ENCODE assay signal across 27 cellular contexts in the genomic region with DNA sequence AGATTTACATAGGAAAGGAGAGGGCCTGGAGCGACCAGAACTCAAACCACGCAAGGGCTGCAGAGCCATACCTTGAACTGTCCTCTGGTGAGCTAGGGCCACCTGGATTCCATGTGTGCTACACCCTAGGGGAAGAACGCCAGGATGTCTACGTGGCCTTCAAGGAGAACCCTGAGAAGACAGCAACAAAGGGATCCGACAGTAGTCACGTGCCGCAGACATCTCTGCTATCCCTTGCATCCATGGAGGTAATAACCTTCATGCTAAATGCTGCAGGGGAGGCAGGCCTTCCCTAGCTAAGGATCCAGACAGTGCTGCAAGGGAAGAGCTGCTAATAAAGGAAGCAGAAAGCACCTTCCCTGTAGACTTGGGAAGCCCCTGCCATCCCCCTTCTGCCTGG. TPM values are rescaled to one million over a fixed set of nuclear protein-coding genes. Genes with fewer than 3 reads are reported as not detected.
A peak's percentile ranks its signal among the peaks of the same experiment; 100 is the strongest.
DNase-seq lines count a peak whose midpoint lies in the region; ATAC-seq and TF ChIP-seq lines count a peak whose summit lies in the region.
"Had no signal": no experiment of that assay in that cellular context is flagged by ENCODE, and none has a peak within 500 bp of the region (broad histone marks: within the 10 kb centered on the region; RNA-seq: fewer than 3 reads in every experiment).

No MANE protein-coding gene starts in this region.

- no peak overlapping the region for H2AFZ ChIP-seq in GM23248

- H4K20me1 ChIP-seq in BLaER1 treated with 17β-estradiol and CSF1 and Interleukin-3, amounts not matched to agents 10 nM and 100 nM = peaks cover 0 to 55% (median 6%) of the 10 kb centered on the region in 11 experiments; a peak in 14 of 22 replicates
- H4K20me1 ChIP-seq in GM23248 (ENCODE audit: insufficient read depth) = no peaks in the 10 kb centered on the region

- TF ChIP-seq POLR2A in spleen (IDR thresholded peaks at IDR 0.05) = no peak

- no peak overlapping the region for H3K4me3 ChIP-seq in BLaER1 treated with 17β-estradiol and CSF1 and Interleukin-3, amounts not matched to agents 10 nM and 100 nM
- H3K4me3 ChIP-seq in CD4-positive, alpha-beta memory T cell (ENCODE audit: low read length in 2 of 2) = no peak overlapping the region
- H3K4me3 ChIP-seq in spleen (no peak overlapping the region), GM23248 (no peak overlapping the region)
- H3K4me3 ChIP-seq: colonic mucosa, GM12878, heart right ventricle had no signal

- WGBS in spleen, 5 donors = 92 to 98% (median 96%) methylated on average over 7 of the region's 7 CpGs
- WGBS in GM23248 (ENCODE audit: low coverage in 1 of 2, low lambda C conversion rate in 2 of 2, missing lambda C conversion rate in 2 of 2), 2 experiments = 80% methylated on average over 7 of the region's 7 CpGs

- no peak overlapping the region for H3K9ac ChIP-seq in BLaER1 treated with 17β-estradiol and CSF1 and Interleukin-3, amounts not matched to agents 10 nM and 100 nM
- H3K9ac ChIP-seq in GM23248 = no peak overlapping the region

- no peak for DNase-seq in CD4-positive, alpha-beta memory T cell
- no peak for DNase-seq in activated CD8-positive, alpha-beta T cell treated with anti-CD3 and anti-CD28 coated beads, Interleukin-2, amount 10 ng/mL, durations not matched to agents 7 days and 5 days
- no peak for DNase-seq in memory B cell (ENCODE audit: low spot score in 2 of 2)
- no peak for DNase-seq in NCI-H345 (lab: John Stamatoyannopoulos, UW)
- DNase-seq in spleen = no peak
- DNase-seq in GM23248 = no peak
- DNase-seq: activated CD4-positive, alpha-beta T cell treated with anti-CD3 and anti-CD28 coated beads, Interleukin-2, amount 50 U/mL, for 4 hours; activated T-cell treated with anti-CD3 and anti-CD28 coated beads for 4 hours; anterior cingulate cortex; colonic mucosa; effector CD8-positive, alpha-beta T cell; EL; erythroblast; heart right ventricle; mesendoderm; NCI-H1105; NCI-H2029 treated with DMSO at 0.1 percent for 48 hours; NCI-H2227 treated with DMSO at 0.1 percent for 48 hours; NCI-H748 treated with DMSO at 0.1 percent for 48 hours; occipital lobe; SIG-M5; stimulated activated CD8-positive, alpha-beta memory T cell treated with anti-CD3 and anti-CD28 coated beads, Interleukin-4, amount 100 ng/mL, for 48 hours; SW 1271 had no signal

- H3K27me3 Mint-ChIP-seq in CD4-positive, alpha-beta memory T cell = no peaks in the 10 kb centered on the region
- H3K27me3 Mint-ChIP-seq in activated CD8-positive, alpha-beta T cell treated with anti-CD3 and anti-CD28 coated beads, Interleukin-2, amount 10 ng/mL, durations not matched to agents 7 days and 5 days (ENCODE audit: low read depth) = no peaks in the 10 kb centered on the region
- H3K27me3 Mint-ChIP-seq in memory B cell = no peaks in the 10 kb centered on the region

- peaks cover 0 to 3% (median 0%) of the 10 kb centered on the region in 8 donors for H3K9me3 Mint-ChIP-seq in CD4-positive, alpha-beta memory T cell
- H3K9me3 Mint-ChIP-seq in activated CD8-positive, alpha-beta T cell treated with anti-CD3 and anti-CD28 coated beads, Interleukin-2, amount 10 ng/mL, durations not matched to agents 7 days and 5 days (ENCODE audit: insufficient read depth) = no peaks in the 10 kb centered on the region
- no peaks in the 10 kb centered on the region for H3K9me3 Mint-ChIP-seq in memory B cell
- H3K9me3 Mint-ChIP-seq: type B pancreatic cell had no signal

- intact Hi-C loops in CD4-positive, alpha-beta memory T cell (cut with micrococcal nuclease) = loop anchor here (10.0 kb wide), 1 partner anchor 443 kb away; no protein-coding TSS in a partner anchor
- intact Hi-C loops in spleen (cut with DNase I; ENCODE audit: low total_unique reads) = loop anchor here (10.0 kb wide), 1 partner anchor 53 kb away; a partner anchor contains a TSS

- no peak overlapping the region for H3K27ac ChIP-seq in BLaER1 treated with 17β-estradiol and CSF1 and Interleukin-3, amounts not matched to agents 10 nM and 100 nM
- no peak overlapping the region for H3K27ac ChIP-seq in CD4-positive, alpha-beta memory T cell (ENCODE audit: low read depth, low read length)
- peak overlapping the region in 1 of 8 donors; percentile 93 for H3K27ac ChIP-seq in spleen
- no peak overlapping the region for H3K27ac ChIP-seq in GM23248
- H3K27ac ChIP-seq: C4-2B, colonic mucosa, heart right ventricle had no signal

- no peak for TF ChIP-seq CTCF in spleen (IDR thresholded peaks at IDR 0.05 in 8 of 11, conservative IDR thresholded peaks at IDR 0.05 in 3 of 11)

- H3K36me3 Mint-ChIP-seq in CD4-positive, alpha-beta memory T cell = peaks cover 6 to 9% of the 10 kb centered on the region in 2 donors
- H3K36me3 Mint-ChIP-seq in activated CD8-positive, alpha-beta T cell treated with anti-CD3 and anti-CD28 coated beads, Interleukin-2, amount 10 ng/mL, durations not matched to agents 7 days and 5 days (ENCODE audit: low read depth) = peaks cover 19% of the 10 kb centered on the region
- no peaks in the 10 kb centered on the region for H3K36me3 Mint-ChIP-seq in memory B cell
- H3K36me3 Mint-ChIP-seq: type B pancreatic cell had no signal

- no peaks in the 10 kb centered on the region for H3F3A ChIP-seq in GM23248 (ENCODE audit: insufficient read depth)

- H3K27ac Mint-ChIP-seq in CD4-positive, alpha-beta memory T cell = peak overlapping the region; percentile 1 to 97 (median 79)
- H3K27ac Mint-ChIP-seq in activated CD8-positive, alpha-beta T cell treated with anti-CD3 and anti-CD28 coated beads, Interleukin-2, amount 10 ng/mL, durations not matched to agents 7 days and 5 days = peak overlapping the region; percentile 54
- H3K27ac Mint-ChIP-seq in memory B cell = peak overlapping the region; percentile 38
- H3K27ac Mint-ChIP-seq: type B pancreatic cell had no signal

- no peaks in the 10 kb centered on the region for H3K9me2 ChIP-seq in GM23248 (ENCODE audit: insufficient read depth)

- no peaks in the 10 kb centered on the region for H3K36me3 ChIP-seq in BLaER1 treated with 17β-estradiol and CSF1 and Interleukin-3, amounts not matched to agents 10 nM and 100 nM
- H3K36me3 ChIP-seq in CD4-positive, alpha-beta memory T cell (ENCODE audit: insufficient read depth, low read length) = no peaks in the 10 kb centered on the region
- H3K36me3 ChIP-seq in spleen (no peaks in the 10 kb centered on the region), GM23248 (ENCODE audit: low read depth) (no peaks in the 10 kb centered on the region)
- H3K36me3 ChIP-seq: colonic mucosa, heart right ventricle had no signal

- no peak for ATAC-seq in activated CD8-positive, alpha-beta T cell treated with anti-CD3 and anti-CD28 coated beads, Interleukin-2, amount 10 ng/mL, durations not matched to agents 7 days and 5 days
- ATAC-seq in memory B cell (ENCODE audit: low read depth) = no peak
- ATAC-seq: GM12878, heart right ventricle had no signal

- no peaks in the 10 kb centered on the region for H3K9me3 ChIP-seq in BLaER1 treated with 17β-estradiol and CSF1 and Interleukin-3, amounts not matched to agents 10 nM and 100 nM (replicated peaks in 1 of 11)
- no peaks in the 10 kb centered on the region for H3K9me3 ChIP-seq in CD4-positive, alpha-beta memory T cell (ENCODE audit: control insufficient read depth in 1 of 2, low read length in 2 of 2)
- H3K9me3 ChIP-seq in spleen (no peaks in the 10 kb centered on the region), GM23248 (ENCODE audit: low read depth) (no peaks in the 10 kb centered on the region)
- H3K9me3 ChIP-seq: colonic mucosa, heart right ventricle had no signal

- POLR2A ChIA-PET in CD4-positive, alpha-beta memory T cell (lab: Charles Lee; ENCODE audit: partially characterized antibody) = interaction anchor here (1.3 to 15.1 kb wide), 5 partner anchors 6 to 52 kb away, joined by 3 to 449 read pairs (median 5); a partner anchor contains a TSS
- POLR2A ChIA-PET in activated CD8-positive, alpha-beta T cell treated with anti-CD3 and anti-CD28 coated beads, Interleukin-2, amount 10 ng/mL, durations not matched to agents 7 days and 5 days (lab: Charles Lee) = interaction anchor here (2.3 kb wide), 1 partner anchor 7 kb away, joined by 6 read pairs; no protein-coding TSS in a partner anchor

- peak overlapping the region in 2 of 8 donors; percentile 20 to 26 for H3K4me3 Mint-ChIP-seq in CD4-positive, alpha-beta memory T cell
- H3K4me3 Mint-ChIP-seq in activated CD8-positive, alpha-beta T cell treated with anti-CD3 and anti-CD28 coated beads, Interleukin-2, amount 10 ng/mL, durations not matched to agents 7 days and 5 days = no peak overlapping the region
- H3K4me3 Mint-ChIP-seq in memory B cell = no peak overlapping the region
- H3K4me3 Mint-ChIP-seq: type B pancreatic cell had no signal

- peak overlapping the region in 8 of 11 experiments; percentile 2 to 98 (median 17); a peak in 8 of 22 replicates for H3K4me2 ChIP-seq in BLaER1 treated with 17β-estradiol and CSF1 and Interleukin-3, amounts not matched to agents 10 nM and 100 nM
- H3K4me2 ChIP-seq in GM23248 (ENCODE audit: unreplicated experiment) = no peak overlapping the region

- CTCF ChIA-PET in CD4-positive, alpha-beta memory T cell (lab: Charles Lee; ENCODE audit: partially characterized antibody) = interaction anchor here (0.7 to 13.8 kb wide), 3 partner anchors 6 to 121 kb away, joined by 3 to 430 read pairs (median 38); no protein-coding TSS in a partner anchor
- CTCF ChIA-PET in activated CD8-positive, alpha-beta T cell treated with anti-CD3 and anti-CD28 coated beads, Interleukin-2, amount 10 ng/mL, durations not matched to agents 7 days and 5 days (lab: Charles Lee) = interaction anchor here (1.1 to 12.0 kb wide), 3 partner anchors 8 to 141 kb away, joined by 3 to 241 read pairs (median 4); a partner anchor contains a TSS

- in situ Hi-C loops in GM23248 (cut with MboI) = loop anchor here (25.0 kb wide), 1 partner anchor 255 kb away; no protein-coding TSS in a partner anchor

- H3K4me1 ChIP-seq in BLaER1 treated with 17β-estradiol and CSF1 and Interleukin-3, amounts not matched to agents 10 nM and 100 nM = peaks cover 50 to 93% (median 73%) of the 10 kb centered on the region in 10 experiments
- peaks cover 81% of the 10 kb centered on the region for H3K4me1 ChIP-seq in CD4-positive, alpha-beta memory T cell (ENCODE audit: insufficient read depth, low read length)
- H3K4me1 ChIP-seq in spleen (peaks cover 26 to 66% (median 48%) of the 10 kb centered on the region in 6 donors), GM23248 (ENCODE audit: insufficient read depth) (no peaks in the 10 kb centered on the region)
- H3K4me1 ChIP-seq: colonic mucosa had no signal

- no peaks in the 10 kb centered on the region for H3K79me2 ChIP-seq in GM23248 (ENCODE audit: insufficient read depth)

- 0 out of 22 replicates have a peak, but pooled peaks cover 0 to 4% (median 0%) of the 10 kb centered on the region in 11 experiments for H3K27me3 ChIP-seq in BLaER1 treated with 17β-estradiol and CSF1 and Interleukin-3, amounts not matched to agents 10 nM and 100 nM
- no peaks in the 10 kb centered on the region for H3K27me3 ChIP-seq in CD4-positive, alpha-beta memory T cell (ENCODE audit: insufficient read depth, low read length)
- H3K27me3 ChIP-seq in spleen (replicated peaks in 1 of 7) (no peaks in the 10 kb centered on the region), GM23248 (replicated peaks; ENCODE audit: insufficient read depth) (no peaks in the 10 kb centered on the region)
- H3K27me3 ChIP-seq: colonic mucosa, heart right ventricle had no signal

- H3K4me1 Mint-ChIP-seq in CD4-positive, alpha-beta memory T cell = peaks cover 55 to 87% (median 73%) of the 10 kb centered on the region in 4 donors
- H3K4me1 Mint-ChIP-seq in activated CD8-positive, alpha-beta T cell treated with anti-CD3 and anti-CD28 coated beads, Interleukin-2, amount 10 ng/mL, durations not matched to agents 7 days and 5 days (ENCODE audit: low read depth) = peaks cover 78% of the 10 kb centered on the region
- peaks cover 34% of the 10 kb centered on the region for H3K4me1 Mint-ChIP-seq in memory B cell

RNA-seq across cellular contexts. Expression of a gene that starts 52.9 kb away (rescaled TPM):
- 10 to 100 TPM; 71.0 to 74.2 TPM for total RNA-seq in CD4-positive, alpha-beta memory T cell
- polyA plus RNA-seq in CD4-positive, alpha-beta memory T cell = 10 to 100 TPM in 1 of 2 donors, 1 to 10 TPM in 1; 7.0 to 23.9 TPM
- total RNA-seq in activated CD8-positive, alpha-beta T cell treated with anti-CD3 and anti-CD28 coated beads, Interleukin-2, amount 10 ng/mL, durations not matched to agents 7 days and 5 days = 10 to 100 TPM; 22.2 to 24.5 TPM
- total RNA-seq in spleen = 10 to 100 TPM; 25.3 to 45.4 (median 34.9) TPM
- polyA plus RNA-seq in spleen = 1 to 10 TPM; 3.4 to 8.4 (median 4.2) TPM
- total RNA-seq in GM23248 (2014; rRNA removed; shearing (Covaris generic)) = 5.2 and 8.7 TPM in 2 replicates
- polyA plus RNA-seq in GM23248 (2016; fragmentation: Nextera tagmentation; extraction: Ambion mirVana) = 7.9 and 8.3 TPM in 2 replicates
